In genomic region chr17:41559548-41559947, GRCh38 we compare ENCODE assay signal across 1 cellular context.
A peak's percentile ranks its signal among the peaks of the same experiment; 100 is the strongest.
TF ChIP-seq lines count a peak whose summit lies in the region.

No MANE protein-coding gene starts in this region.

TF ChIP-seq in K562, 482 proteins besides CTCF, POLR2A, EP300 and RAD21 (continues in another document):
- TF ChIP-seq AFF4 (CRISPR knock-in tag; IDR thresholded peaks at IDR 0.05) = no peak
- TF ChIP-seq HIVEP1 (CRISPR knock-in tag; IDR thresholded peaks at IDR 0.05) = no peak
- TF ChIP-seq C11orf30 (IDR thresholded peaks at IDR 0.05; ENCODE audit: low read depth) = no peak
- TF ChIP-seq PBX2 (CRISPR knock-in tag; IDR thresholded peaks at IDR 0.05; ENCODE audit: low read depth) = no peak
- no peak for TF ChIP-seq PBX2 (tag; conservative IDR thresholded peaks at IDR 0.05; ENCODE audit: low read depth)
- no peak for TF ChIP-seq DIDO1 (tag; IDR thresholded peaks at IDR 0.05; ENCODE audit: low read depth)
- TF ChIP-seq SMARCA4 (IDR thresholded peaks at IDR 0.05) = peak; percentile 64; the same call in 1 of the 2 replicates
- no peak for TF ChIP-seq XRCC4 (IDR thresholded peaks at IDR 0.05; ENCODE audit: extremely low read depth, insufficient read depth, insufficient read length)
- no peak for TF ChIP-seq PML (IDR thresholded peaks at IDR 0.05; ENCODE audit: low read length)
- no peak for TF ChIP-seq MED1 (CRISPR knock-in tag; IDR thresholded peaks at IDR 0.05; ENCODE audit: borderline replicate concordance)
- TF ChIP-seq USF1 (CRISPR knock-in tag; IDR thresholded peaks at IDR 0.05) = no peak
- TF ChIP-seq RERE (CRISPR knock-in tag; IDR thresholded peaks at IDR 0.05; ENCODE audit: borderline replicate concordance) = no peak
- TF ChIP-seq ZNF140 (CRISPR knock-in tag; IDR thresholded peaks at IDR 0.05) = no peak
- TF ChIP-seq RBM34 (IDR thresholded peaks at IDR 0.05; ENCODE audit: borderline replicate concordance, insufficient read depth, low read length) = no peak
- TF ChIP-seq SUPT5H (IDR thresholded peaks at IDR 0.05) = no peak
- TF ChIP-seq ZC3H8 (IDR thresholded peaks at IDR 0.05) = no peak
- no peak for TF ChIP-seq TAL1 (IDR thresholded peaks at IDR 0.05)
- no peak for TF ChIP-seq KLF6 (CRISPR knock-in tag; IDR thresholded peaks at IDR 0.05; ENCODE audit: borderline replicate concordance)
- no peak for TF ChIP-seq MTA2 (IDR thresholded peaks at IDR 0.05; ENCODE audit: low read depth)
- TF ChIP-seq AFF1 (IDR thresholded peaks at IDR 0.05; ENCODE audit: low read depth in 1 of 2, partially characterized antibody in 2 of 2) = no peak
- TF ChIP-seq ZNF165 (CRISPR knock-in tag; IDR thresholded peaks at IDR 0.05; ENCODE audit: borderline replicate concordance) = no peak
- TF ChIP-seq SP2 (IDR thresholded peaks at IDR 0.05; ENCODE audit: extremely low read depth, low read depth, low read length, poor library complexity, severe bottlenecking) = no peak
- TF ChIP-seq POLR2B (IDR thresholded peaks at IDR 0.05; ENCODE audit: low read depth, partially characterized antibody) = no peak
- no peak for TF ChIP-seq SMARCC2 (IDR thresholded peaks at IDR 0.05; ENCODE audit: low read depth)
- no peak for TF ChIP-seq FOXO4 (CRISPR knock-in tag; IDR thresholded peaks at IDR 0.05)
- peak; percentile 75 for TF ChIP-seq ARID1B (IDR thresholded peaks at IDR 0.05)
- TF ChIP-seq CCAR2 (IDR thresholded peaks at IDR 0.05; ENCODE audit: low read depth, low read length) = no peak
- no peak for TF ChIP-seq FOXJ2 (tag; IDR thresholded peaks at IDR 0.05)
- TF ChIP-seq ERF (CRISPR knock-in tag; IDR thresholded peaks at IDR 0.05) = no peak
- no peak for TF ChIP-seq NCOR1 (IDR thresholded peaks at IDR 0.05)
- peak; percentile 68; the same call in 1 of the 2 replicates for TF ChIP-seq SMARCE1 (IDR thresholded peaks at IDR 0.05)
- no peak for TF ChIP-seq HES1 (IDR thresholded peaks at IDR 0.05; ENCODE audit: low read depth)
- no peak for TF ChIP-seq KHSRP (IDR thresholded peaks at IDR 0.05)
- no peak for TF ChIP-seq MYBL2 (IDR thresholded peaks at IDR 0.05; ENCODE audit: low read depth)
- no peak for TF ChIP-seq MYBL2 (CRISPR knock-in tag; IDR thresholded peaks at IDR 0.05; ENCODE audit: borderline replicate concordance)
- TF ChIP-seq CBFA2T3 (IDR thresholded peaks at IDR 0.05) = peak; percentile 77
- TF ChIP-seq EGR1 (conservative IDR thresholded peaks at IDR 0.05) = peak; percentile 78
- peak; percentile 7 for TF ChIP-seq FOS (IDR thresholded peaks at IDR 0.05; ENCODE audit: extremely low read depth, insufficient read length)
- TF ChIP-seq ZBTB8A (IDR thresholded peaks at IDR 0.05; ENCODE audit: partially characterized antibody) = no peak
- no peak for TF ChIP-seq CHAMP1 (IDR thresholded peaks at IDR 0.05)
- TF ChIP-seq MYC (IDR thresholded peaks at IDR 0.05; ENCODE audit: low read depth, low read length) = no peak
- no peak for TF ChIP-seq MYC (CRISPR knock-in tag; IDR thresholded peaks at IDR 0.05; ENCODE audit: borderline replicate concordance, low read depth)
- TF ChIP-seq POLR2G (IDR thresholded peaks at IDR 0.05; ENCODE audit: low read depth, low read length) = no peak
- TF ChIP-seq CAMTA2 (CRISPR knock-in tag; conservative IDR thresholded peaks at IDR 0.05) = no peak
